8 cellular contexts compared by ENCODE assay signal in genomic region chr1:232806071-232806510, GRCh38.
DNase-seq lines count a peak whose midpoint lies in the region; ATAC-seq and TF ChIP-seq lines count a peak whose summit lies in the region.

No MANE protein-coding gene starts in this region.

- H3K27me3 ChIP-seq in HUES6 (ENCODE audit: control insufficient read depth, insufficient read depth, low read length) (no peaks in the 10 kb centered on the region; the same call in 1 of the 2 replicates), mucosa of stomach (ENCODE audit: control insufficient read depth, insufficient read depth, low read length) (no peaks in the 10 kb centered on the region)

- POLR2A ChIA-PET in AG04449 (lab: Yijun Ruan, JAX), result no interaction called here

- ATAC-seq in HG02571 (IDR thresholded peaks at IDR 0.05; ENCODE audit: unreplicated experiment), result no peak
- ATAC-seq in HG02763 (IDR thresholded peaks at IDR 0.05; ENCODE audit: unreplicated experiment), result no peak
- no peak for ATAC-seq in GM21717 (IDR thresholded peaks at IDR 0.05; ENCODE audit: unreplicated experiment)

- H3K36me3 ChIP-seq in HUES6 (ENCODE audit: control insufficient read depth, insufficient read depth, low read length) (no peaks in the 10 kb centered on the region), mucosa of stomach (ENCODE audit: control insufficient read depth, insufficient read depth, low read length) (no peaks in the 10 kb centered on the region)

- CTCF ChIA-PET in AG04449 (lab: Yijun Ruan, JAX), result no interaction called here

- H3K9ac ChIP-seq in HUES6 (ENCODE audit: low read length) (peak overlapping the region; percentile 93), mucosa of stomach (ENCODE audit: low read length) (peak overlapping the region; percentile 84)

- H3K4me1 ChIP-seq in HUES6 (ENCODE audit: control insufficient read depth, insufficient read depth, low read length) (peaks cover 16% of the 10 kb centered on the region), mucosa of stomach (ENCODE audit: control insufficient read depth, insufficient read depth, low read length) (peaks cover 12% of the 10 kb centered on the region)

- no peak for DNase-seq in AG04449 (ENCODE audit: low read depth, low spot score)
- DNase-seq in cardiac fibroblast (ENCODE audit: low read depth in 2 of 2), result peak in 1 of 2 donors; percentile 12
- no peak for DNase-seq in DMS153 treated with DMSO at 0.1 percent for 48 hours (lab: John Stamatoyannopoulos, UW; ENCODE audit: unreplicated experiment)

- peak overlapping the region; percentile 75; the same call in 1 of the 2 replicates for H3K27ac ChIP-seq in HUES6 (ENCODE audit: low read depth, low read length)

- no peaks in the 10 kb centered on the region; the same call in 1 of the 2 replicates for H3K9me3 ChIP-seq in HUES6 (ENCODE audit: control insufficient read depth, insufficient read depth, low read depth, low read length)
- H3K9me3 ChIP-seq in mucosa of stomach (ENCODE audit: control insufficient read depth, low read length), result no peaks in the 10 kb centered on the region

- H3K4me3 ChIP-seq in AG04449 (ENCODE audit: low read depth, low read length) (peak overlapping the region; percentile 70), HUES6 (ENCODE audit: low read depth, low read length) (peak overlapping the region; percentile 78), cardiac fibroblast (replicated peaks in 1 of 2; ENCODE audit: low read depth in 2 of 2, low read length in 2 of 2) (peak overlapping the region; percentile 61 to 68), mucosa of stomach (ENCODE audit: low read length) (peak overlapping the region; percentile 46)

- TF ChIP-seq CTCF in AG04449 (IDR thresholded peaks at IDR 0.05; ENCODE audit: insufficient read depth, low read length, missing control alignments) (no peak), cardiac fibroblast (IDR thresholded peaks at IDR 0.05; ENCODE audit: low read depth, low read length) (no peak)
